Comparison of ENCODE assay signal across 9 cellular contexts in genomic region chr19:51882518-51882917, GRCh38.
"Had no signal": no experiment of that assay in that cellular context is flagged by ENCODE, and none has a peak within 500 bp of the region (broad histone marks: within the 10 kb centered on the region; RNA-seq: fewer than 3 reads in every experiment).

No MANE protein-coding gene starts in this region.

- H2AFZ ChIP-seq: GM23338 had no signal

- H3K4me3 Mint-ChIP-seq: GM23338, H9 had no signal

- ATAC-seq: GM23338 had no signal

- H3K27ac Mint-ChIP-seq: GM23338, H9 had no signal

- H3K27ac ChIP-seq: HL-60, KMS-11 had no signal

- DNase-seq: H9, HCEC 1CT, IMR-90, KBM-7 had no signal

- H3K4me3 ChIP-seq: GM23338 had no signal

- H3K4me2 ChIP-seq: GM23338, KMS-11 had no signal

- H3K9ac ChIP-seq: KMS-11 had no signal

- FAIRE-seq: H1, H54 had no signal
